Comparison of ENCODE assay signal across 1 cellular context in the genomic region with DNA sequence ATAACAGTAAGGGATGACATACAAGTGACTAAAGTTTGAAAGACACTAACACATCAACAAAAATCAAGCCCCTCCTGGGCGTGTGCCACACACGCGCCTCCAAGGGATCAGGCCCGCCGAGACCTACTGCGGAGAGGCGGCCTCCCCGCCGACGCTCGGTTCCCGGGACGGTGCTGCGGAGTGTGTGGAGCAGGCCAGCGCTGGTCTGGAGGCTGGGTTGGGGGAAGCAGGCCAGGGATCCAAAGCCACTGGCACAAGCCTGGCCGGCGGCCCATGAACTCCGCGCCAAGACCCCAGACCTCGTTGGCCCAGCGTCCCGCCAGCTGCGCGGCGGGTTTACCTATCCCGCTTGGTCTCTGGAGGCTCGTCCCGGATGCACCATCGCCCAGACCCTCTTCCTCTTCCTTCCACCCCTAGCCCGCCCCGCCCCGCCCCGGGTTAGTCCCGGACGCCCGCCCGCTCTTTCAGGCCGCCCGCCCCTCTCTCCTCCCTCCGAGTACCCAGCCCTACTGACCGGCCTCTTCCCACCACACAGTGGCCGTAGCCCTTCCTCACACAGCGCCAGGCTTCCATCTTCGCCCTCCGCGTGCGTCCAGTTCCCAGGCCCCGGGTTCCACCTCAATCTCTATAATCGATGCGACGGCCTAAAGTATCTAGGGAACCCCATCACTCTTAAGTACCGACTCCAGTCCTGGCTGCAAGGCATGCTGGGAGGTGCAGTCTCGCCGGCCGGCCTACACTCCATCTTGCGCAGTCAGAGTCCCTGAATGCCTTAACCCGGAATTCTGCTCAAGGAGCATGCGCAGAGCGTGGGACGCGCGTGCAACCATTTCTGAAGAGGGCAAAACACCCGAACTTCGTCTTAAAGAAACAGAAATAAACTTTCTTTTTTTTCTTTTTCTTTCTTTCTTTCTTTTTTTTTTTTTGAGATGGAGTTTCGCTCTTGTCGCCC.
TF ChIP-seq lines count a peak whose summit lies in the region.

A gene with protein sequence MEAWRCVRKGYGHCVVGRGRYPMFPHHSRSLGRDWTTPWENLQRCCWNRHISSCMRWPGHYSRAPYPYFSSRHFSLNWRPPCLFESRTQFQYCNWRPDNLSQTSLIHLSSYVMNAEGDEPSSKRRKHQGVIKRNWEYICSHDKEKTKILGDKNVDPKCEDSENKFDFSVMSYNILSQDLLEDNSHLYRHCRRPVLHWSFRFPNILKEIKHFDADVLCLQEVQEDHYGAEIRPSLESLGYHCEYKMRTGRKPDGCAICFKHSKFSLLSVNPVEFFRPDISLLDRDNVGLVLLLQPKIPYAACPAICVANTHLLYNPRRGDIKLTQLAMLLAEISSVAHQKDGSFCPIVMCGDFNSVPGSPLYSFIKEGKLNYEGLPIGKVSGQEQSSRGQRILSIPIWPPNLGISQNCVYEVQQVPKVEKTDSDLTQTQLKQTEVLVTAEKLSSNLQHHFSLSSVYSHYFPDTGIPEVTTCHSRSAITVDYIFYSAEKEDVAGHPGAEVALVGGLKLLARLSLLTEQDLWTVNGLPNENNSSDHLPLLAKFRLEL (minus strand): TSS at position 769 of the 952 bp plus-strand sequence. CDS start 196 bp downstream, at position 573.

TF ChIP-seq in K562, 482 proteins besides CTCF, POLR2A, EP300 and RAD21 (continued from another document and continues in another):
- TF ChIP-seq POLR2B (IDR thresholded peaks at IDR 0.05; ENCODE audit: low read depth, partially characterized antibody) (peak; percentile 70), ZNF57 (CRISPR knock-in tag; IDR thresholded peaks at IDR 0.05) (no peak), ZNF707 (CRISPR knock-in tag; conservative IDR thresholded peaks at IDR 0.05) (no peak), RBFOX2 (IDR thresholded peaks at IDR 0.05; ENCODE audit: low read depth, low read length) (peak; percentile 85), CREBBP (IDR thresholded peaks at IDR 0.05; ENCODE audit: low read depth, low read length) (no peak), NFE2 (IDR thresholded peaks at IDR 0.05; ENCODE audit: low read depth) (peak; percentile 82), SIN3A (IDR thresholded peaks at IDR 0.05; ENCODE audit: borderline replicate concordance in 2 of 2, control insufficient read depth in 1 of 2, low read depth in 2 of 2, low read length in 2 of 2) (peak; percentile 13 to 87; a peak in 1 of 4 replicates), POLR2AphosphoS5 (IDR thresholded peaks at IDR 0.05; ENCODE audit: control insufficient read depth, insufficient read depth, low read depth, low read length) (peak; percentile 74; the same call in 1 of the 2 replicates), MECOM (CRISPR knock-in tag; IDR thresholded peaks at IDR 0.05) (peak; percentile 33; the same call in 1 of the 2 replicates), SNRNP70 (optimal IDR thresholded peaks at IDR 0.05; ENCODE audit: low read depth, low read length) (no peak), ZNF282 (CRISPR knock-in tag; IDR thresholded peaks at IDR 0.05) (no peak)
- TF ChIP-seq, protein P1, sequence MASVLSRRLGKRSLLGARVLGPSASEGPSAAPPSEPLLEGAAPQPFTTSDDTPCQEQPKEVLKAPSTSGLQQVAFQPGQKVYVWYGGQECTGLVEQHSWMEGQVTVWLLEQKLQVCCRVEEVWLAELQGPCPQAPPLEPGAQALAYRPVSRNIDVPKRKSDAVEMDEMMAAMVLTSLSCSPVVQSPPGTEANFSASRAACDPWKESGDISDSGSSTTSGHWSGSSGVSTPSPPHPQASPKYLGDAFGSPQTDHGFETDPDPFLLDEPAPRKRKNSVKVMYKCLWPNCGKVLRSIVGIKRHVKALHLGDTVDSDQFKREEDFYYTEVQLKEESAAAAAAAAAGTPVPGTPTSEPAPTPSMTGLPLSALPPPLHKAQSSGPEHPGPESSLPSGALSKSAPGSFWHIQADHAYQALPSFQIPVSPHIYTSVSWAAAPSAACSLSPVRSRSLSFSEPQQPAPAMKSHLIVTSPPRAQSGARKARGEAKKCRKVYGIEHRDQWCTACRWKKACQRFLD (CRISPR knock-in tag; IDR thresholded peaks at IDR 0.05): no peak
- TF ChIP-seq, protein P2, sequence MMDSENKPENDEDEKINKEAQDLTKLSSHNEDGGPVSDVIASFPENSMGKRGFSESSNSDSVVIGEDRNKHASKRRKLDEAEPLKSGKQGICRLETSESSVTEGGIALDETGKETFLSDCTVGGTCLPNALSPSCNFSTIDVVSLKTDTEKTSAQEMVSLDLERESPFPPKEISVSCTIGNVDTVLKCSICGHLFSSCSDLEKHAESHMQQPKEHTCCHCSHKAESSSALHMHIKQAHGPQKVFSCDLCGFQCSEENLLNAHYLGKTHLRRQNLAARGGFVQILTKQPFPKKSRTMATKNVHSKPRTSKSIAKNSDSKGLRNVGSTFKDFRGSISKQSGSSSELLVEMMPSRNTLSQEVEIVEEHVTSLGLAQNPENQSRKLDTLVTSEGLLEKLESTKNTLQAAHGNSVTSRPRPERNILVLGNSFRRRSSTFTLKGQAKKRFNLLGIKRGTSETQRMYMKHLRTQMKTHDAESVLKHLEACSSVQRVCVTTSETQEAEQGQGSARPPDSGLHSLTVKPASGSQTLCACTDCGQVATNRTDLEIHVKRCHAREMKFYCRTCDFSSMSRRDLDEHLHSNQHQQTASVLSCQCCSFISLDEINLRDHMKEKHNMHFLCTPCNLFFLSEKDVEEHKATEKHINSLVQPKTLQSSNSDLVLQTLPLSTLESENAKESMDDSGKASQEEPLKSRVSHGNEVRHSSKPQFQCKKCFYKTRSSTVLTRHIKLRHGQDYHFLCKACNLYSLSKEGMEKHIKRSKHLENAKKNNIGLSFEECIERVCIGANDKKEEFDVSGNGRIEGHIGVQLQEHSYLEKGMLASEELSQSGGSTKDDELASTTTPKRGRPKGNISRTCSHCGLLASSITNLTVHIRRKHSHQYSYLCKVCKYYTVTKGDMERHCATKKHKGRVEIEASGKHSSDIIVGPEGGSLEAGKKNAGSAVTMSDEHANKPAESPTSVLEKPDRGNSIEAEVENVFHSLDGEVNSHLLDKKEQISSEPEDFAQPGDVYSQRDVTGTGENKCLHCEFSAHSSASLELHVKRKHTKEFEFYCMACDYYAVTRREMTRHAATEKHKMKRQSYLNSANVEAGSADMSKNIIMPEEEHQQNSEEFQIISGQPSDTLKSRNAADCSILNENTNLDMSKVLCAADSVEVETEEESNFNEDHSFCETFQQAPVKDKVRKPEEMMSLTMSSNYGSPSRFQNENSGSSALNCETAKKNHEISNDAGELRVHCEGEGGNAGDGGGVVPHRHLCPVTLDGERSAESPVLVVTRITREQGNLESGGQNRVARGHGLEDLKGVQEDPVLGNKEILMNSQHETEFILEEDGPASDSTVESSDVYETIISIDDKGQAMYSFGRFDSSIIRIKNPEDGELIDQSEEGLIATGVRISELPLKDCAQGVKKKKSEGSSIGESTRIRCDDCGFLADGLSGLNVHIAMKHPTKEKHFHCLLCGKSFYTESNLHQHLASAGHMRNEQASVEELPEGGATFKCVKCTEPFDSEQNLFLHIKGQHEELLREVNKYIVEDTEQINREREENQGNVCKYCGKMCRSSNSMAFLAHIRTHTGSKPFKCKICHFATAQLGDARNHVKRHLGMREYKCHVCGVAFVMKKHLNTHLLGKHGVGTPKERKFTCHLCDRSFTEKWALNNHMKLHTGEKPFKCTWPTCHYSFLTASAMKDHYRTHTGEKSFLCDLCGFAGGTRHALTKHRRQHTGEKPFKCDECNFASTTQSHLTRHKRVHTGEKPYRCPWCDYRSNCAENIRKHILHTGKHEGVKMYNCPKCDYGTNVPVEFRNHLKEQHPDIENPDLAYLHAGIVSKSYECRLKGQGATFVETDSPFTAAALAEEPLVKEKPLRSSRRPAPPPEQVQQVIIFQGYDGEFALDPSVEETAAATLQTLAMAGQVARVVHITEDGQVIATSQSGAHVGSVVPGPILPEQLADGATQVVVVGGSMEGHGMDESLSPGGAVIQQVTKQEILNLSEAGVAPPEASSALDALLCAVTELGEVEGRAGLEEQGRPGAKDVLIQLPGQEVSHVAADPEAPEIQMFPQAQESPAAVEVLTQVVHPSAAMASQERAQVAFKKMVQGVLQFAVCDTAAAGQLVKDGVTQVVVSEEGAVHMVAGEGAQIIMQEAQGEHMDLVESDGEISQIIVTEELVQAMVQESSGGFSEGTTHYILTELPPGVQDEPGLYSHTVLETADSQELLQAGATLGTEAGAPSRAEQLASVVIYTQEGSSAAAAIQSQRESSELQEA (IDR thresholded peaks at IDR 0.05; ENCODE audit: low read depth): no peak
- TF ChIP-seq, protein P3, sequence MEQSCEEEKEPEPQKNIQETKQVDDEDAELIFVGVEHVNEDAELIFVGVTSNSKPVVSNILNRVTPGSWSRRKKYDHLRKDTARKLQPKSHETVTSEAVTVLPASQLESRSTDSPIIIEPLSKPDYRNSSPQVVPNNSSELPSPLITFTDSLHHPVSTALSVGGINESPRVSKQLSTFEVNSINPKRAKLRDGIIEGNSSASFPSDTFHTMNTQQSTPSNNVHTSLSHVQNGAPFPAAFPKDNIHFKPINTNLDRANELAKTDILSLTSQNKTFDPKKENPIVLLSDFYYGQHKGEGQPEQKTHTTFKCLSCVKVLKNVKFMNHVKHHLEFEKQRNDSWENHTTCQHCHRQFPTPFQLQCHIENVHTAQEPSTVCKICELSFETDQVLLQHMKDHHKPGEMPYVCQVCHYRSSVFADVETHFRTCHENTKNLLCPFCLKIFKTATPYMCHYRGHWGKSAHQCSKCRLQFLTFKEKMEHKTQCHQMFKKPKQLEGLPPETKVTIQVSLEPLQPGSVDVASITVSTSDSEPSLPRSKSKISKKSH (CRISPR knock-in tag; IDR thresholded peaks at IDR 0.05): no peak
- TF ChIP-seq, protein P4, sequence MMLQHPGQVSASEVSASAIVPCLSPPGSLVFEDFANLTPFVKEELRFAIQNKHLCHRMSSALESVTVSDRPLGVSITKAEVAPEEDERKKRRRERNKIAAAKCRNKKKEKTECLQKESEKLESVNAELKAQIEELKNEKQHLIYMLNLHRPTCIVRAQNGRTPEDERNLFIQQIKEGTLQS (IDR thresholded peaks at IDR 0.05): no peak
- TF ChIP-seq, protein P4 (CRISPR knock-in tag; conservative IDR thresholded peaks at IDR 0.05): no peak
- TF ChIP-seq, protein P5, sequence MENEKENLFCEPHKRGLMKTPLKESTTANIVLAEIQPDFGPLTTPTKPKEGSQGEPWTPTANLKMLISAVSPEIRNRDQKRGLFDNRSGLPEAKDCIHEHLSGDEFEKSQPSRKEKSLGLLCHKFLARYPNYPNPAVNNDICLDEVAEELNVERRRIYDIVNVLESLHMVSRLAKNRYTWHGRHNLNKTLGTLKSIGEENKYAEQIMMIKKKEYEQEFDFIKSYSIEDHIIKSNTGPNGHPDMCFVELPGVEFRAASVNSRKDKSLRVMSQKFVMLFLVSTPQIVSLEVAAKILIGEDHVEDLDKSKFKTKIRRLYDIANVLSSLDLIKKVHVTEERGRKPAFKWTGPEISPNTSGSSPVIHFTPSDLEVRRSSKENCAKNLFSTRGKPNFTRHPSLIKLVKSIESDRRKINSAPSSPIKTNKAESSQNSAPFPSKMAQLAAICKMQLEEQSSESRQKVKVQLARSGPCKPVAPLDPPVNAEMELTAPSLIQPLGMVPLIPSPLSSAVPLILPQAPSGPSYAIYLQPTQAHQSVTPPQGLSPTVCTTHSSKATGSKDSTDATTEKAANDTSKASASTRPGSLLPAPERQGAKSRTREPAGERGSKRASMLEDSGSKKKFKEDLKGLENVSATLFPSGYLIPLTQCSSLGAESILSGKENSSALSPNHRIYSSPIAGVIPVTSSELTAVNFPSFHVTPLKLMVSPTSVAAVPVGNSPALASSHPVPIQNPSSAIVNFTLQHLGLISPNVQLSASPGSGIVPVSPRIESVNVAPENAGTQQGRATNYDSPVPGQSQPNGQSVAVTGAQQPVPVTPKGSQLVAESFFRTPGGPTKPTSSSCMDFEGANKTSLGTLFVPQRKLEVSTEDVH (IDR thresholded peaks at IDR 0.05; ENCODE audit: low read depth, partially characterized antibody): peak; percentile 37
- TF ChIP-seq, protein P6, sequence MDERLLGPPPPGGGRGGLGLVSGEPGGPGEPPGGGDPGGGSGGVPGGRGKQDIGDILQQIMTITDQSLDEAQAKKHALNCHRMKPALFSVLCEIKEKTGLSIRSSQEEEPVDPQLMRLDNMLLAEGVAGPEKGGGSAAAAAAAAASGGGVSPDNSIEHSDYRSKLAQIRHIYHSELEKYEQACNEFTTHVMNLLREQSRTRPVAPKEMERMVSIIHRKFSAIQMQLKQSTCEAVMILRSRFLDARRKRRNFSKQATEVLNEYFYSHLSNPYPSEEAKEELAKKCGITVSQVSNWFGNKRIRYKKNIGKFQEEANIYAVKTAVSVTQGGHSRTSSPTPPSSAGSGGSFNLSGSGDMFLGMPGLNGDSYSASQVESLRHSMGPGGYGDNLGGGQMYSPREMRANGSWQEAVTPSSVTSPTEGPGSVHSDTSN (CRISPR knock-in tag; IDR thresholded peaks at IDR 0.05; ENCODE audit: low read depth): no peak
- TF ChIP-seq, protein P6 (tag; conservative IDR thresholded peaks at IDR 0.05; ENCODE audit: low read depth): peak; percentile 60
- TF ChIP-seq, protein P7, sequence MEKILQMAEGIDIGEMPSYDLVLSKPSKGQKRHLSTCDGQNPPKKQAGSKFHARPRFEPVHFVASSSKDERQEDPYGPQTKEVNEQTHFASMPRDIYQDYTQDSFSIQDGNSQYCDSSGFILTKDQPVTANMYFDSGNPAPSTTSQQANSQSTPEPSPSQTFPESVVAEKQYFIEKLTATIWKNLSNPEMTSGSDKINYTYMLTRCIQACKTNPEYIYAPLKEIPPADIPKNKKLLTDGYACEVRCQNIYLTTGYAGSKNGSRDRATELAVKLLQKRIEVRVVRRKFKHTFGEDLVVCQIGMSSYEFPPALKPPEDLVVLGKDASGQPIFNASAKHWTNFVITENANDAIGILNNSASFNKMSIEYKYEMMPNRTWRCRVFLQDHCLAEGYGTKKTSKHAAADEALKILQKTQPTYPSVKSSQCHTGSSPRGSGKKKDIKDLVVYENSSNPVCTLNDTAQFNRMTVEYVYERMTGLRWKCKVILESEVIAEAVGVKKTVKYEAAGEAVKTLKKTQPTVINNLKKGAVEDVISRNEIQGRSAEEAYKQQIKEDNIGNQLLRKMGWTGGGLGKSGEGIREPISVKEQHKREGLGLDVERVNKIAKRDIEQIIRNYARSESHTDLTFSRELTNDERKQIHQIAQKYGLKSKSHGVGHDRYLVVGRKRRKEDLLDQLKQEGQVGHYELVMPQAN (IDR thresholded peaks at IDR 0.05; ENCODE audit: borderline replicate concordance): no peak
- TF ChIP-seq, protein P8, sequence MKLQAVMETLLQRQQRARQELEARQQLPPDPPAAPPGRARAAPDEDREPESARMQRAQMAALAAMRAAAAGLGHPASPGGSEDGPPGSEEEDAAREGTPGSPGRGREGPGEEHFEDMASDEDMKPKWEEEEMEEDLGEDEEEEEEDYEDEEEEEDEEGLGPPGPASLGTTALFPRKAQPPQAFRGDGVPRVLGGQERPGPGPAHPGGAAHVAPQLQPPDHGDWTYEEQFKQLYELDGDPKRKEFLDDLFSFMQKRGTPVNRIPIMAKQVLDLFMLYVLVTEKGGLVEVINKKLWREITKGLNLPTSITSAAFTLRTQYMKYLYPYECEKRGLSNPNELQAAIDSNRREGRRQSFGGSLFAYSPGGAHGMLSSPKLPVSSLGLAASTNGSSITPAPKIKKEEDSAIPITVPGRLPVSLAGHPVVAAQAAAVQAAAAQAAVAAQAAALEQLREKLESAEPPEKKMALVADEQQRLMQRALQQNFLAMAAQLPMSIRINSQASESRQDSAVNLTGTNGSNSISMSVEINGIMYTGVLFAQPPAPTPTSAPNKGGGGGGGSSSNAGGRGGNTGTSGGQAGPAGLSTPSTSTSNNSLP (IDR thresholded peaks at IDR 0.05; ENCODE audit: borderline replicate concordance, low read depth, low read length): no peak
